Comparison of ENCODE assay signal across 2 cellular contexts in the genomic region with DNA sequence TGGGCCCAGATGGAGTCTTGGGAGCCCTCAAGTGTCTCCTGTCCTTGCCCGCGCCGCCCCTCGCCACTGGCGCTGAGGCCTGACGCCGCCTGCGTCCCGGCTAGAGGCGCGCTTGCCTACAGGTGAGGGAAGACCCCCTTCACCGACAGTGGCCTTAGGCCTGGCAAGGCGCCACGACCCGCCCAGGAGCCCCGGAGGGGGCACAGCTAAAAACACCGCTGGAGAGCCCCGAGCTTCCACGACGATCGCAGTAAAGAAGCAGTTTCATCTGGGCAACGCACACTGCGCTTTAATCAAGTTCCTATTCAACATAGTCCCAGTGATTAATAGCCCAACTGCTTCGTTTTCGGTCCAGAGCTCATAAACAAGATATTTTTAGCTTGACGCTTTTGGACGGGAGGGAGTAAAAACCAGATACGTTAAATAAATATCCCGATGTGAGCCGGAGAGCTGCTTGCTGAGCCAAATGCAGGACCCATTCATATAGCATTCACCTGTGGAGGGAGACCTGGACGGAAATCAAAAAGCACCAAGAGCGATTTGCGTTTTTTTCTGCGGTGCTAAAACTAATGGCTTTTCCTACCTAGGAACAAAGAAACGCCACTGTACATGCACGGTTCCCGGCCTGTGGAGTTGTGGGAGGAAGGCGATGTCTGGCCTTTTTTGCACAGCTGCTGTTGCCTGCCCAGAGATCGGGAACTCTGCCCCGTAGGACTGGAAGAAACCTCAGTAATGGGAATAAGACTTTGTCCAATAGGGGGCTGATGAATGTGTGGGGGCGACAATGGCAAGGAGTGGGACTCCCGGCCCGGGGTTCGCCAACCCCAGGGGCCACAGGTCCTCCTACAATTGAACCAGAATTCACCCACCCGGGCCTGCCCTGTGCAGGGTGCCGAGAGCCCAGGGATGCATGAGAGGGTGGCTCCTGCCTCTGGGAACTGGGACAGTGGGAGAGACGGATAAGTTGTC.
TF ChIP-seq lines count a peak whose summit lies in the region.

No MANE protein-coding gene starts in this region.

TF ChIP-seq in HEK293T, 16 proteins besides CTCF, POLR2A, EP300 and RAD21 (continued from another document):
- no peak for TF ChIP-seq CTBP1 (IDR thresholded peaks at IDR 0.05; ENCODE audit: borderline replicate concordance)
- TF ChIP-seq SUZ12 (IDR thresholded peaks at IDR 0.05) = no peak
- no peak for TF ChIP-seq ELF4 (IDR thresholded peaks at IDR 0.05)

TF ChIP-seq in liver, 16 proteins besides CTCF, POLR2A, EP300 and RAD21 (continued from another document):
- TF ChIP-seq, protein P1, sequence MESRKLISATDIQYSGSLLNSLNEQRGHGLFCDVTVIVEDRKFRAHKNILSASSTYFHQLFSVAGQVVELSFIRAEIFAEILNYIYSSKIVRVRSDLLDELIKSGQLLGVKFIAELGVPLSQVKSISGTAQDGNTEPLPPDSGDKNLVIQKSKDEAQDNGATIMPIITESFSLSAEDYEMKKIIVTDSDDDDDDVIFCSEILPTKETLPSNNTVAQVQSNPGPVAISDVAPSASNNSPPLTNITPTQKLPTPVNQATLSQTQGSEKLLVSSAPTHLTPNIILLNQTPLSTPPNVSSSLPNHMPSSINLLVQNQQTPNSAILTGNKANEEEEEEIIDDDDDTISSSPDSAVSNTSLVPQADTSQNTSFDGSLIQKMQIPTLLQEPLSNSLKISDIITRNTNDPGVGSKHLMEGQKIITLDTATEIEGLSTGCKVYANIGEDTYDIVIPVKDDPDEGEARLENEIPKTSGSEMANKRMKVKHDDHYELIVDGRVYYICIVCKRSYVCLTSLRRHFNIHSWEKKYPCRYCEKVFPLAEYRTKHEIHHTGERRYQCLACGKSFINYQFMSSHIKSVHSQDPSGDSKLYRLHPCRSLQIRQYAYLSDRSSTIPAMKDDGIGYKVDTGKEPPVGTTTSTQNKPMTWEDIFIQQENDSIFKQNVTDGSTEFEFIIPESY (IDR thresholded peaks at IDR 0.05) = no peak
- TF ChIP-seq, protein P2, sequence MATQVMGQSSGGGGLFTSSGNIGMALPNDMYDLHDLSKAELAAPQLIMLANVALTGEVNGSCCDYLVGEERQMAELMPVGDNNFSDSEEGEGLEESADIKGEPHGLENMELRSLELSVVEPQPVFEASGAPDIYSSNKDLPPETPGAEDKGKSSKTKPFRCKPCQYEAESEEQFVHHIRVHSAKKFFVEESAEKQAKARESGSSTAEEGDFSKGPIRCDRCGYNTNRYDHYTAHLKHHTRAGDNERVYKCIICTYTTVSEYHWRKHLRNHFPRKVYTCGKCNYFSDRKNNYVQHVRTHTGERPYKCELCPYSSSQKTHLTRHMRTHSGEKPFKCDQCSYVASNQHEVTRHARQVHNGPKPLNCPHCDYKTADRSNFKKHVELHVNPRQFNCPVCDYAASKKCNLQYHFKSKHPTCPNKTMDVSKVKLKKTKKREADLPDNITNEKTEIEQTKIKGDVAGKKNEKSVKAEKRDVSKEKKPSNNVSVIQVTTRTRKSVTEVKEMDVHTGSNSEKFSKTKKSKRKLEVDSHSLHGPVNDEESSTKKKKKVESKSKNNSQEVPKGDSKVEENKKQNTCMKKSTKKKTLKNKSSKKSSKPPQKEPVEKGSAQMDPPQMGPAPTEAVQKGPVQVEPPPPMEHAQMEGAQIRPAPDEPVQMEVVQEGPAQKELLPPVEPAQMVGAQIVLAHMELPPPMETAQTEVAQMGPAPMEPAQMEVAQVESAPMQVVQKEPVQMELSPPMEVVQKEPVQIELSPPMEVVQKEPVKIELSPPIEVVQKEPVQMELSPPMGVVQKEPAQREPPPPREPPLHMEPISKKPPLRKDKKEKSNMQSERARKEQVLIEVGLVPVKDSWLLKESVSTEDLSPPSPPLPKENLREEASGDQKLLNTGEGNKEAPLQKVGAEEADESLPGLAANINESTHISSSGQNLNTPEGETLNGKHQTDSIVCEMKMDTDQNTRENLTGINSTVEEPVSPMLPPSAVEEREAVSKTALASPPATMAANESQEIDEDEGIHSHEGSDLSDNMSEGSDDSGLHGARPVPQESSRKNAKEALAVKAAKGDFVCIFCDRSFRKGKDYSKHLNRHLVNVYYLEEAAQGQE (IDR thresholded peaks at IDR 0.05) = no peak
- TF ChIP-seq GABPA (IDR thresholded peaks at IDR 0.05 in 1 of 2, conservative IDR thresholded peaks at IDR 0.05 in 1 of 2) (no peak), TAF1 (conservative IDR thresholded peaks at IDR 0.05) (no peak), FOXA1 (IDR thresholded peaks at IDR 0.05) (no peak), JUND (IDR thresholded peaks at IDR 0.05) (no peak)
- TF ChIP-seq, protein P3, sequence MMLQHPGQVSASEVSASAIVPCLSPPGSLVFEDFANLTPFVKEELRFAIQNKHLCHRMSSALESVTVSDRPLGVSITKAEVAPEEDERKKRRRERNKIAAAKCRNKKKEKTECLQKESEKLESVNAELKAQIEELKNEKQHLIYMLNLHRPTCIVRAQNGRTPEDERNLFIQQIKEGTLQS (IDR thresholded peaks at IDR 0.05) = no peak
